Comparison of ENCODE assay signal across 7 cellular contexts in the genomic region with DNA sequence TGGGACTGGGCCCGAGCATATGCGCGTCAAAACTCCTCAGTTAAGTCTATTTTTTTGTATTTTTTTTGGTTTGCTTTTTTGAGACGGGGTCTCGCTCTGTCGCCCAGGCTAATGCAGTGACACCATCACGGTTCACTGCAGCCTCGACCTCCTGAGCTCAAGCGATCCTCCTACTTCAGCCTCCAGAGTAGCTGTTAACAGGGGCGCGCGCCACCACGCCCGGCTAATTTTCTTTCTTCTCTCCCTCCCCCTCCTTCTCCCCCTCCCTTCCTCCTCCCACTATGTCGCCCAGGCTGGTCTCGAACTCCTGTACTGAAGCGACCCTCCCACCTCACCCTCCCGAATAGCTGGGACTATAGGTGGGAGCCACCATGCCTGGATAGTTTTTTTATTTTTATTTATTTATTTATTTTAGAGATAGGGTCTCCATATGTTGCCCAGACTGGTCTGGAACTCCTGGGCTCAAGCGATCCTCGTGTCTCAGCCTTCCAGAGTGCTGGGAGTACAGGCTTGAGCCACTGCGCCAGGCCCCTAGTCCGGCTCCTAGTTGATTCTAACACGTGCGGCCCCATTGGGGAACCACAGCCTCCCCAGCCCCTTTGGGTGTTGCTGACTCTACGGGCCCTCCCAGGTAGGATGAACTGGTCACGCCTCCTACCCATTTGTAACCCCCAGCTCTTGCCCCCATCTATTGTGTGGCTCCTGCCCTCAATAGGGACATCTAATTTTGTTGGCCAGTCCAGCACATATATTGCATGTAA. TPM values are rescaled to one million over a fixed set of nuclear protein-coding genes. Genes with fewer than 3 reads are reported as not detected.
DNase-seq lines count a peak whose midpoint lies in the region; ATAC-seq, FAIRE-seq and TF ChIP-seq lines count a peak whose summit lies in the region.

No MANE protein-coding gene starts in this region.

- intact Hi-C loops in stomach (cut with DNase I; ENCODE audit: low total_unique reads) = no loop called here

- H3K27ac ChIP-seq in HUES64 (ENCODE audit: low read depth, low read length) = no peak overlapping the region
- H3K27ac ChIP-seq in stomach = peak overlapping the region; percentile 68 to 99 (median 96)

- peaks cover 9% of the 10 kb centered on the region for H3K4me1 ChIP-seq in HUES64 (ENCODE audit: insufficient read depth, low read length)
- peaks cover 32 to 45% (median 44%) of the 10 kb centered on the region in 4 donors for H3K4me1 ChIP-seq in stomach

- H3K36me3 Mint-ChIP-seq in activated naive CD8-positive, alpha-beta T cell treated with anti-CD3 and anti-CD28 coated beads for 36 hours = no peaks in the 10 kb centered on the region
- H3K36me3 Mint-ChIP-seq in immature natural killer cell = no peaks in the 10 kb centered on the region

- TF ChIP-seq CTCF in stomach (IDR thresholded peaks at IDR 0.05) = no peak

- H3K9me3 Mint-ChIP-seq in activated naive CD8-positive, alpha-beta T cell treated with anti-CD3 and anti-CD28 coated beads for 36 hours = no peaks in the 10 kb centered on the region
- H3K9me3 Mint-ChIP-seq in immature natural killer cell = no peaks in the 10 kb centered on the region

- TF ChIP-seq EP300 in stomach (IDR thresholded peaks at IDR 0.05) = no peak

- no peak for ATAC-seq in HG02970 (IDR thresholded peaks at IDR 0.05; ENCODE audit: low FRiP score, unreplicated experiment)

- no peaks in the 10 kb centered on the region for H3K27me3 Mint-ChIP-seq in activated naive CD8-positive, alpha-beta T cell treated with anti-CD3 and anti-CD28 coated beads for 36 hours
- H3K27me3 Mint-ChIP-seq in immature natural killer cell (ENCODE audit: low read depth in 3 of 3) = peaks cover 7 to 10% (median 9%) of the 10 kb centered on the region in 3 donors

- H3K36me3 ChIP-seq in HUES64 (ENCODE audit: insufficient read depth, low read length) = no peaks in the 10 kb centered on the region
- H3K36me3 ChIP-seq in stomach = no peaks in the 10 kb centered on the region

- H3K27ac Mint-ChIP-seq in activated naive CD8-positive, alpha-beta T cell treated with anti-CD3 and anti-CD28 coated beads for 36 hours = peak overlapping the region; percentile 88
- peak overlapping the region; percentile 94 to 96 (median 95) for H3K27ac Mint-ChIP-seq in immature natural killer cell

- no peaks in the 10 kb centered on the region for H3K27me3 ChIP-seq in HUES64 (ENCODE audit: insufficient read depth, low read length)
- no peaks in the 10 kb centered on the region for H3K27me3 ChIP-seq in stomach

- peak overlapping the region; percentile 85 for H3K4me3 Mint-ChIP-seq in activated naive CD8-positive, alpha-beta T cell treated with anti-CD3 and anti-CD28 coated beads for 36 hours
- H3K4me3 Mint-ChIP-seq in immature natural killer cell = peak overlapping the region; percentile 87 to 96 (median 89)

- no peak for FAIRE-seq in urothelium cell line (lab: Jason Lieb, UNC)

- peak overlapping the region; percentile 91 for H3K4me3 ChIP-seq in HUES64 (ENCODE audit: low read length)
- H3K4me3 ChIP-seq in stomach = peak overlapping the region; percentile 75 to 96 (median 90)

- H3K4me1 Mint-ChIP-seq in activated naive CD8-positive, alpha-beta T cell treated with anti-CD3 and anti-CD28 coated beads for 36 hours = peaks cover 25% of the 10 kb centered on the region
- H3K4me1 Mint-ChIP-seq in immature natural killer cell = peaks cover 28 to 35% of the 10 kb centered on the region in 2 donors

- no peak for TF ChIP-seq POLR2A in stomach (IDR thresholded peaks at IDR 0.05)

- DNase-seq in activated naive CD8-positive, alpha-beta T cell treated with anti-CD3 and anti-CD28 coated beads for 36 hours = no peak
- DNase-seq in immature natural killer cell = no peak
- no peak for DNase-seq in stomach
- no peak for DNase-seq in NCI-H2171 treated with DMSO at 0.1 percent for 48 hours (lab: John Stamatoyannopoulos, UW)
- DNase-seq in urothelium cell line (ENCODE audit: low spot score) = no peak

- 44% methylated on average over 26 of the region's 26 CpGs for WGBS in HUES64
- 26 to 32% (median 28%) methylated on average over 26 of the region's 26 CpGs for WGBS in stomach, 5 donors

- H3K9me3 ChIP-seq in HUES64 (ENCODE audit: insufficient read depth, low read depth, low read length) (no peaks in the 10 kb centered on the region), stomach (no peaks in the 10 kb centered on the region)

- H3K9ac ChIP-seq in HUES64 (ENCODE audit: low read depth, low read length) = 0 out of 2 replicates have a peak overlapping the region, but pooled peaks have one; percentile 7

RNA-seq across cellular contexts. Expression of gene ZNF837, which starts 0.8 kb away (rescaled TPM):
- 2.0 TPM for polyA plus RNA-seq in HUES64 (2013, experiment 1 of 2)
- polyA plus RNA-seq in HUES64 (2013, experiment 2 of 2) = 2.8 TPM
- 1 to 10 TPM; 2.0 to 2.1 TPM for total RNA-seq in activated naive CD8-positive, alpha-beta T cell treated with anti-CD3 and anti-CD28 coated beads for 36 hours
- polyA plus RNA-seq in immature natural killer cell (1 to 10 TPM; 1.2 to 3.6 (median 1.4) TPM), stomach (1 to 10 TPM; 2.3 to 3.0 (median 2.4) TPM)
- total RNA-seq in stomach = 1 to 10 TPM in 4 of 5 donors, not detected in 1; 1.8 to 8.5 (median 2.3) TPM

RNA-seq across cellular contexts. Expression of gene RPS5, which starts 5.4 kb away (rescaled TPM):
- 1,436 TPM for polyA plus RNA-seq in HUES64 (2013, experiment 1 of 2)
- 1,338 TPM for polyA plus RNA-seq in HUES64 (2013, experiment 2 of 2)
- total RNA-seq in activated naive CD8-positive, alpha-beta T cell treated with anti-CD3 and anti-CD28 coated beads for 36 hours = 1,000 to 10,000 TPM; 1,717 to 1,777 TPM
- polyA plus RNA-seq in immature natural killer cell (1,000 to 10,000 TPM in 1 of 3 donors, 100 to 1,000 TPM in 2; 558 to 1,355 (median 731) TPM), stomach (1,000 to 10,000 TPM; 1,495 to 2,322 (median 1,503) TPM)
- total RNA-seq in stomach = 1,000 to 10,000 TPM in 3 of 5 donors, 100 to 1,000 TPM in 2; 801 to 1,605 (median 1,501) TPM

RNA-seq across cellular contexts. Expression of gene RNF225, which starts 13.8 kb away (rescaled TPM):
- polyA plus RNA-seq in HUES64 (2013, experiment 1 of 2) = not detected
- not detected for polyA plus RNA-seq in HUES64 (2013, experiment 2 of 2)
- total RNA-seq in activated naive CD8-positive, alpha-beta T cell treated with anti-CD3 and anti-CD28 coated beads for 36 hours = 1 to 10 TPM in 1 of 2 experiments, under 1 TPM in 1; 0.82 to 1.6 TPM
- polyA plus RNA-seq in immature natural killer cell = not detected
- not detected for total RNA-seq in stomach
- polyA plus RNA-seq in stomach = under 1 TPM in 1 of 3 donors, not detected in 2; 0.13 TPM

RNA-seq across cellular contexts. Expression of gene ZNF497, which starts 19.1 kb away (rescaled TPM):
- polyA plus RNA-seq in HUES64 (2013, experiment 1 of 2) = 1.8 TPM
- polyA plus RNA-seq in HUES64 (2013, experiment 2 of 2) = 1.3 TPM
- total RNA-seq in activated naive CD8-positive, alpha-beta T cell treated with anti-CD3 and anti-CD28 coated beads for 36 hours = 1 to 10 TPM; 1.5 to 1.7 TPM
- polyA plus RNA-seq in immature natural killer cell (under 1 TPM; 0.40 to 0.91 (median 0.62) TPM), stomach (1 to 10 TPM in 1 of 3 donors, under 1 TPM in 2; 0.12 to 1.0 (median 0.46) TPM)
- total RNA-seq in stomach = 10 to 100 TPM in 1 of 5 donors, 1 to 10 TPM in 2, under 1 TPM in 1, not detected in 1; 0.14 to 12.3 (median 3.2) TPM

RNA-seq across cellular contexts. Expression of gene ZNF584, which starts 26.8 kb away (rescaled TPM):
- 3.8 TPM for polyA plus RNA-seq in HUES64 (2013, experiment 1 of 2)
- 5.7 TPM for polyA plus RNA-seq in HUES64 (2013, experiment 2 of 2)
- 10 to 100 TPM; 15.1 to 17.2 TPM for total RNA-seq in activated naive CD8-positive, alpha-beta T cell treated with anti-CD3 and anti-CD28 coated beads for 36 hours
- polyA plus RNA-seq in immature natural killer cell (10 to 100 TPM in 1 of 3 donors, 1 to 10 TPM in 2; 3.4 to 12.2 (median 4.4) TPM), stomach (10 to 100 TPM in 1 of 3 donors, 1 to 10 TPM in 2; 5.6 to 10.8 (median 6.8) TPM)
- 100 to 1,000 TPM in 1 of 5 donors, 10 to 100 TPM in 2, 1 to 10 TPM in 1, not detected in 1; 5.4 to 114 (median 17.2) TPM for total RNA-seq in stomach
